In the genomic region with DNA sequence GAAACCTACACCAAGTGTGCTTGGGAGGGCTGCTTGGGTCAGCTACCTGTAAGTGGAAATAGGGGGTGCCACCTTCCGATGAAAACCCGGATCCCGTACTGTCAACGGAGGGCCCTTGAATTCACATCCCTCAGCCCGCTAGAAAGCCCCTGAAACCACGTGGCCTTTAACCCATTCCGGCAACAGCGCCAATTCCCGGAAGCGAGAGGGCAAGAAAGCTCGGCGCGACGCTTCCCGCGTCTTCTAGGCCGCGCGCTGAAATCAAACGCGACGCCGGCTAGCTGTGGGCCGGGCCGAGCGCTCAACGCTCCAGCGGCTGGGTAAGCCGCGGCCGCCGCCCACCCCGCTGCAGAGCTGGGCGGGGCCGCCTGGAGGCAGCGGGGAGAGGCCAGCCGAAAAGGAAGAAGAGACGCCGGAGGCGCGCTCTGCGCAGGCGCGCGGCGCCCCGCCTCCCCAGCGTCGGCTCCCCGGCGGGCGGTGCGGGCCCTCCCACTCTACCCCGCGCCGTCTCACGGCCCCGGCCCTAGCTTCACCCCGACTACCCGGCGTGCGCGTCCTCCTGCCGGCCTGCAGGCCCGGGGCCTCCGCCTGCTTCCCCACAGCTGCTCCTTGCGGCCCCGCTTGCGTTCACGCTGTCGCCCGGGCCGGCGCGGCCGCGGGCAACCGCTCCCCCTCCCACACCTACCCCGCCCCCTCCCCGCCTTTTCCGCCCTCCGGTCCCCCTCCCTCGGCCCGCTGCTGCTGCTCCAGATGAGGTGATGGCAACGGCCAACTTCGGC, we compare ENCODE assay signal across 1 cellular context.
TF ChIP-seq lines count a peak whose summit lies in the region.

A gene (plus strand): TSS at position 492 of the 779 bp plus-strand sequence. CDS start 267 bp downstream, at position 759.

TF ChIP-seq in K562, 482 proteins besides CTCF, POLR2A, EP300 and RAD21 (continued from another document and continues in another):
- TF ChIP-seq, protein P1, sequence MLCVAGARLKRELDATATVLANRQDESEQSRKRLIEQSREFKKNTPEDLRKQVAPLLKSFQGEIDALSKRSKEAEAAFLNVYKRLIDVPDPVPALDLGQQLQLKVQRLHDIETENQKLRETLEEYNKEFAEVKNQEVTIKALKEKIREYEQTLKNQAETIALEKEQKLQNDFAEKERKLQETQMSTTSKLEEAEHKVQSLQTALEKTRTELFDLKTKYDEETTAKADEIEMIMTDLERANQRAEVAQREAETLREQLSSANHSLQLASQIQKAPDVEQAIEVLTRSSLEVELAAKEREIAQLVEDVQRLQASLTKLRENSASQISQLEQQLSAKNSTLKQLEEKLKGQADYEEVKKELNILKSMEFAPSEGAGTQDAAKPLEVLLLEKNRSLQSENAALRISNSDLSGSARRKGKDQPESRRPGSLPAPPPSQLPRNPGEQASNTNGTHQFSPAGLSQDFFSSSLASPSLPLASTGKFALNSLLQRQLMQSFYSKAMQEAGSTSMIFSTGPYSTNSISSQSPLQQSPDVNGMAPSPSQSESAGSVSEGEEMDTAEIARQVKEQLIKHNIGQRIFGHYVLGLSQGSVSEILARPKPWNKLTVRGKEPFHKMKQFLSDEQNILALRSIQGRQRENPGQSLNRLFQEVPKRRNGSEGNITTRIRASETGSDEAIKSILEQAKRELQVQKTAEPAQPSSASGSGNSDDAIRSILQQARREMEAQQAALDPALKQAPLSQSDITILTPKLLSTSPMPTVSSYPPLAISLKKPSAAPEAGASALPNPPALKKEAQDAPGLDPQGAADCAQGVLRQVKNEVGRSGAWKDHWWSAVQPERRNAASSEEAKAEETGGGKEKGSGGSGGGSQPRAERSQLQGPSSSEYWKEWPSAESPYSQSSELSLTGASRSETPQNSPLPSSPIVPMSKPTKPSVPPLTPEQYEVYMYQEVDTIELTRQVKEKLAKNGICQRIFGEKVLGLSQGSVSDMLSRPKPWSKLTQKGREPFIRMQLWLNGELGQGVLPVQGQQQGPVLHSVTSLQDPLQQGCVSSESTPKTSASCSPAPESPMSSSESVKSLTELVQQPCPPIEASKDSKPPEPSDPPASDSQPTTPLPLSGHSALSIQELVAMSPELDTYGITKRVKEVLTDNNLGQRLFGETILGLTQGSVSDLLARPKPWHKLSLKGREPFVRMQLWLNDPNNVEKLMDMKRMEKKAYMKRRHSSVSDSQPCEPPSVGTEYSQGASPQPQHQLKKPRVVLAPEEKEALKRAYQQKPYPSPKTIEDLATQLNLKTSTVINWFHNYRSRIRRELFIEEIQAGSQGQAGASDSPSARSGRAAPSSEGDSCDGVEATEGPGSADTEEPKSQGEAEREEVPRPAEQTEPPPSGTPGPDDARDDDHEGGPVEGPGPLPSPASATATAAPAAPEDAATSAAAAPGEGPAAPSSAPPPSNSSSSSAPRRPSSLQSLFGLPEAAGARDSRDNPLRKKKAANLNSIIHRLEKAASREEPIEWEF (CRISPR knock-in tag; IDR thresholded peaks at IDR 0.05): no peak
- TF ChIP-seq PHF8 (IDR thresholded peaks at IDR 0.05; ENCODE audit: borderline replicate concordance, low read length): peak; percentile 71; the same call in 1 of the 2 replicates
- TF ChIP-seq ZNF253 (CRISPR knock-in tag; conservative IDR thresholded peaks at IDR 0.05): 0 out of 2 replicates have a peak, but pooled peaks have one; percentile 37
- no peak for TF ChIP-seq KDM1A (IDR thresholded peaks at IDR 0.05)
- no peak for TF ChIP-seq ARHGAP35 (IDR thresholded peaks at IDR 0.05; ENCODE audit: partially characterized antibody)
- TF ChIP-seq ZNF785 (CRISPR knock-in tag; IDR thresholded peaks at IDR 0.05): no peak
- TF ChIP-seq FOXJ3 (CRISPR knock-in tag; IDR thresholded peaks at IDR 0.05): no peak
- peak; percentile 80; the same call in 1 of the 2 replicates for TF ChIP-seq OTX1 (CRISPR knock-in tag; IDR thresholded peaks at IDR 0.05)
- TF ChIP-seq NCOA2 (IDR thresholded peaks at IDR 0.05; ENCODE audit: partially characterized antibody in 2 of 2): no peak
- TF ChIP-seq PHF21A (IDR thresholded peaks at IDR 0.05; ENCODE audit: borderline replicate concordance, low read depth): no peak
- peak; percentile 52 for TF ChIP-seq POLR2B (IDR thresholded peaks at IDR 0.05; ENCODE audit: low read depth, partially characterized antibody)
- TF ChIP-seq ZNF57 (CRISPR knock-in tag; IDR thresholded peaks at IDR 0.05): peak; percentile 24; the same call in 1 of the 2 replicates
- 0 out of 2 replicates have a peak, but pooled peaks have one; percentile 24 for TF ChIP-seq ZNF445 (CRISPR knock-in tag; IDR thresholded peaks at IDR 0.05; ENCODE audit: low read depth)
- TF ChIP-seq CXXC5 (CRISPR knock-in tag; IDR thresholded peaks at IDR 0.05): peak; percentile 98
- TF ChIP-seq ARNT (IDR thresholded peaks at IDR 0.05): 0 out of 4 replicates have a peak, but pooled peaks of 1 of the 2 experiments have one; percentile 9
- TF ChIP-seq TGIF2 (CRISPR knock-in tag; IDR thresholded peaks at IDR 0.05): 0 out of 2 replicates have a peak, but pooled peaks have one; percentile 53
- TF ChIP-seq ZNF316 (IDR thresholded peaks at IDR 0.05): no peak
- peak; percentile 96 to 99 for TF ChIP-seq FOXK2 (conservative IDR thresholded peaks at IDR 0.05 in 1 of 2, IDR thresholded peaks at IDR 0.05 in 1 of 2; ENCODE audit: low read depth in 2 of 2)
- no peak for TF ChIP-seq CBX2 (IDR thresholded peaks at IDR 0.05; ENCODE audit: insufficient read depth, low read length, poor library complexity, severe bottlenecking)
- TF ChIP-seq, protein P2, sequence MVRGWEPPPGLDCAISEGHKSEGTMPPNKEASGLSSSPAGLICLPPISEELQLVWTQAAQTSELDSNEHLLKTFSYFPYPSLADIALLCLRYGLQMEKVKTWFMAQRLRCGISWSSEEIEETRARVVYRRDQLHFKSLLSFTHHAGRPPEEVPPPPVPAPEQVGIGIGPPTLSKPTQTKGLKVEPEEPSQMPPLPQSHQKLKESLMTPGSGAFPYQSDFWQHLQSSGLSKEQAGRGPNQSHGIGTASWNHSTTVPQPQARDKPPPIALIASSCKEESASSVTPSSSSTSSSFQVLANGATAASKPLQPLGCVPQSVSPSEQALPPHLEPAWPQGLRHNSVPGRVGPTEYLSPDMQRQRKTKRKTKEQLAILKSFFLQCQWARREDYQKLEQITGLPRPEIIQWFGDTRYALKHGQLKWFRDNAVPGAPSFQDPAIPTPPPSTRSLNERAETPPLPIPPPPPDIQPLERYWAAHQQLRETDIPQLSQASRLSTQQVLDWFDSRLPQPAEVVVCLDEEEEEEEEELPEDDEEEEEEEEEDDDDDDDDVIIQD (CRISPR knock-in tag; IDR thresholded peaks at IDR 0.05): no peak
- no peak for TF ChIP-seq CHD4 (IDR thresholded peaks at IDR 0.05; ENCODE audit: insufficient read depth, insufficient replicate concordance, low read depth, low read length, poor library complexity, severe bottlenecking)
- TF ChIP-seq ATF7 (IDR thresholded peaks at IDR 0.05): peak; percentile 78
- TF ChIP-seq NCOA1 (IDR thresholded peaks at IDR 0.05; ENCODE audit: low read depth): no peak
- TF ChIP-seq, protein P3, sequence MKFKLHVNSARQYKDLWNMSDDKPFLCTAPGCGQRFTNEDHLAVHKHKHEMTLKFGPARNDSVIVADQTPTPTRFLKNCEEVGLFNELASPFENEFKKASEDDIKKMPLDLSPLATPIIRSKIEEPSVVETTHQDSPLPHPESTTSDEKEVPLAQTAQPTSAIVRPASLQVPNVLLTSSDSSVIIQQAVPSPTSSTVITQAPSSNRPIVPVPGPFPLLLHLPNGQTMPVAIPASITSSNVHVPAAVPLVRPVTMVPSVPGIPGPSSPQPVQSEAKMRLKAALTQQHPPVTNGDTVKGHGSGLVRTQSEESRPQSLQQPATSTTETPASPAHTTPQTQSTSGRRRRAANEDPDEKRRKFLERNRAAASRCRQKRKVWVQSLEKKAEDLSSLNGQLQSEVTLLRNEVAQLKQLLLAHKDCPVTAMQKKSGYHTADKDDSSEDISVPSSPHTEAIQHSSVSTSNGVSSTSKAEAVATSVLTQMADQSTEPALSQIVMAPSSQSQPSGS (CRISPR knock-in tag; IDR thresholded peaks at IDR 0.05): no peak
- no peak for TF ChIP-seq KDM2B (CRISPR knock-in tag; IDR thresholded peaks at IDR 0.05)
- no peak for TF ChIP-seq TSC22D4 (tag; IDR thresholded peaks at IDR 0.05)
- TF ChIP-seq ELF2 (CRISPR knock-in tag; IDR thresholded peaks at IDR 0.05): peak; percentile 85
- no peak for TF ChIP-seq SRSF7 (optimal IDR thresholded peaks at IDR 0.05; ENCODE audit: low read depth, low read length)
- TF ChIP-seq ZNF24 (IDR thresholded peaks at IDR 0.05): peak; percentile 62; the same call in 1 of the 2 replicates
- peak; percentile 95 for TF ChIP-seq RNF2 (IDR thresholded peaks at IDR 0.05)
- no peak for TF ChIP-seq RFX5 (IDR thresholded peaks at IDR 0.05; ENCODE audit: low read depth, low read length)
- TF ChIP-seq, protein P4, sequence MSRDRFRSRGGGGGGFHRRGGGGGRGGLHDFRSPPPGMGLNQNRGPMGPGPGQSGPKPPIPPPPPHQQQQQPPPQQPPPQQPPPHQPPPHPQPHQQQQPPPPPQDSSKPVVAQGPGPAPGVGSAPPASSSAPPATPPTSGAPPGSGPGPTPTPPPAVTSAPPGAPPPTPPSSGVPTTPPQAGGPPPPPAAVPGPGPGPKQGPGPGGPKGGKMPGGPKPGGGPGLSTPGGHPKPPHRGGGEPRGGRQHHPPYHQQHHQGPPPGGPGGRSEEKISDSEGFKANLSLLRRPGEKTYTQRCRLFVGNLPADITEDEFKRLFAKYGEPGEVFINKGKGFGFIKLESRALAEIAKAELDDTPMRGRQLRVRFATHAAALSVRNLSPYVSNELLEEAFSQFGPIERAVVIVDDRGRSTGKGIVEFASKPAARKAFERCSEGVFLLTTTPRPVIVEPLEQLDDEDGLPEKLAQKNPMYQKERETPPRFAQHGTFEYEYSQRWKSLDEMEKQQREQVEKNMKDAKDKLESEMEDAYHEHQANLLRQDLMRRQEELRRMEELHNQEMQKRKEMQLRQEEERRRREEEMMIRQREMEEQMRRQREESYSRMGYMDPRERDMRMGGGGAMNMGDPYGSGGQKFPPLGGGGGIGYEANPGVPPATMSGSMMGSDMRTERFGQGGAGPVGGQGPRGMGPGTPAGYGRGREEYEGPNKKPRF (IDR thresholded peaks at IDR 0.05; ENCODE audit: low read depth, low read length): no peak
- TF ChIP-seq RBM22 (IDR thresholded peaks at IDR 0.05; ENCODE audit: low read depth, low read length, poor library complexity, severe bottlenecking): no peak
- peak; percentile 88 for TF ChIP-seq POLR2G (IDR thresholded peaks at IDR 0.05; ENCODE audit: low read depth, low read length)
- peak; percentile 56; the same call in 1 of the 2 replicates for TF ChIP-seq ZBTB1 (CRISPR knock-in tag; IDR thresholded peaks at IDR 0.05; ENCODE audit: borderline replicate concordance, low read depth)
- peak in 1 of 2 experiments; percentile 84; a peak in 1 of 4 replicates for TF ChIP-seq HDAC1 (IDR thresholded peaks at IDR 0.05)
- TF ChIP-seq, protein P5, sequence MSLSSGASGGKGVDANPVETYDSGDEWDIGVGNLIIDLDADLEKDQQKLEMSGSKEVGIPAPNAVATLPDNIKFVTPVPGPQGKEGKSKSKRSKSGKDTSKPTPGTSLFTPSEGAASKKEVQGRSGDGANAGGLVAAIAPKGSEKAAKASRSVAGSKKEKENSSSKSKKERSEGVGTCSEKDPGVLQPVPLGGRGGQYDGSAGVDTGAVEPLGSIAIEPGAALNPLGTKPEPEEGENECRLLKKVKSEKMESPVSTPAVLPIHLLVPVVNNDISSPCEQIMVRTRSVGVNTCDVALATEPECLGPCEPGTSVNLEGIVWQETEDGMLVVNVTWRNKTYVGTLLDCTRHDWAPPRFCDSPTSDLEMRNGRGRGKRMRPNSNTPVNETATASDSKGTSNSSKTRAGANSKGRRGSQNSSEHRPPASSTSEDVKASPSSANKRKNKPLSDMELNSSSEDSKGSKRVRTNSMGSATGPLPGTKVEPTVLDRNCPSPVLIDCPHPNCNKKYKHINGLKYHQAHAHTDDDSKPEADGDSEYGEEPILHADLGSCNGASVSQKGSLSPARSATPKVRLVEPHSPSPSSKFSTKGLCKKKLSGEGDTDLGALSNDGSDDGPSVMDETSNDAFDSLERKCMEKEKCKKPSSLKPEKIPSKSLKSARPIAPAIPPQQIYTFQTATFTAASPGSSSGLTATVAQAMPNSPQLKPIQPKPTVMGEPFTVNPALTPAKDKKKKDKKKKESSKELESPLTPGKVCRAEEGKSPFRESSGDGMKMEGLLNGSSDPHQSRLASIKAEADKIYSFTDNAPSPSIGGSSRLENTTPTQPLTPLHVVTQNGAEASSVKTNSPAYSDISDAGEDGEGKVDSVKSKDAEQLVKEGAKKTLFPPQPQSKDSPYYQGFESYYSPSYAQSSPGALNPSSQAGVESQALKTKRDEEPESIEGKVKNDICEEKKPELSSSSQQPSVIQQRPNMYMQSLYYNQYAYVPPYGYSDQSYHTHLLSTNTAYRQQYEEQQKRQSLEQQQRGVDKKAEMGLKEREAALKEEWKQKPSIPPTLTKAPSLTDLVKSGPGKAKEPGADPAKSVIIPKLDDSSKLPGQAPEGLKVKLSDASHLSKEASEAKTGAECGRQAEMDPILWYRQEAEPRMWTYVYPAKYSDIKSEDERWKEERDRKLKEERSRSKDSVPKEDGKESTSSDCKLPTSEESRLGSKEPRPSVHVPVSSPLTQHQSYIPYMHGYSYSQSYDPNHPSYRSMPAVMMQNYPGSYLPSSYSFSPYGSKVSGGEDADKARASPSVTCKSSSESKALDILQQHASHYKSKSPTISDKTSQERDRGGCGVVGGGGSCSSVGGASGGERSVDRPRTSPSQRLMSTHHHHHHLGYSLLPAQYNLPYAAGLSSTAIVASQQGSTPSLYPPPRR (CRISPR knock-in tag; IDR thresholded peaks at IDR 0.05; ENCODE audit: borderline replicate concordance): no peak
- TF ChIP-seq NELFE (IDR thresholded peaks at IDR 0.05; ENCODE audit: insufficient read depth, insufficient read length): no peak
- peak; percentile 25 for TF ChIP-seq ZNF431 (CRISPR knock-in tag; IDR thresholded peaks at IDR 0.05)
- no peak for TF ChIP-seq XRCC3 (IDR thresholded peaks at IDR 0.05)
- TF ChIP-seq, protein P6, sequence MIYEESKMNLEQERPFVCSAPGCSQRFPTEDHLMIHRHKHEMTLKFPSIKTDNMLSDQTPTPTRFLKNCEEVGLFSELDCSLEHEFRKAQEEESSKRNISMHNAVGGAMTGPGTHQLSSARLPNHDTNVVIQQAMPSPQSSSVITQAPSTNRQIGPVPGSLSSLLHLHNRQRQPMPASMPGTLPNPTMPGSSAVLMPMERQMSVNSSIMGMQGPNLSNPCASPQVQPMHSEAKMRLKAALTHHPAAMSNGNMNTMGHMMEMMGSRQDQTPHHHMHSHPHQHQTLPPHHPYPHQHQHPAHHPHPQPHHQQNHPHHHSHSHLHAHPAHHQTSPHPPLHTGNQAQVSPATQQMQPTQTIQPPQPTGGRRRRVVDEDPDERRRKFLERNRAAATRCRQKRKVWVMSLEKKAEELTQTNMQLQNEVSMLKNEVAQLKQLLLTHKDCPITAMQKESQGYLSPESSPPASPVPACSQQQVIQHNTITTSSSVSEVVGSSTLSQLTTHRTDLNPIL (CRISPR knock-in tag; IDR thresholded peaks at IDR 0.05): no peak
- no peak for TF ChIP-seq MCM3 (IDR thresholded peaks at IDR 0.05)
- TF ChIP-seq HNRNPK (IDR thresholded peaks at IDR 0.05; ENCODE audit: low read depth, low read length, poor library complexity, severe bottlenecking): peak; percentile 94
- TF ChIP-seq, protein P7, sequence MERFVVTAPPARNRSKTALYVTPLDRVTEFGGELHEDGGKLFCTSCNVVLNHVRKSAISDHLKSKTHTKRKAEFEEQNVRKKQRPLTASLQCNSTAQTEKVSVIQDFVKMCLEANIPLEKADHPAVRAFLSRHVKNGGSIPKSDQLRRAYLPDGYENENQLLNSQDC (CRISPR knock-in tag; IDR thresholded peaks at IDR 0.05): no peak
- TF ChIP-seq KDM4B (IDR thresholded peaks at IDR 0.05; ENCODE audit: borderline replicate concordance in 2 of 2, low read depth in 1 of 2): no peak
- no peak for TF ChIP-seq SMARCA4 (IDR thresholded peaks at IDR 0.05)
- TF ChIP-seq TCF7 (IDR thresholded peaks at IDR 0.05; ENCODE audit: borderline replicate concordance): 0 out of 2 replicates have a peak, but pooled peaks have one; percentile 64
- no peak for TF ChIP-seq SNIP1 (IDR thresholded peaks at IDR 0.05; ENCODE audit: low read depth)
